ENCODE assay signal across 19 cellular contexts in the genomic region with DNA sequence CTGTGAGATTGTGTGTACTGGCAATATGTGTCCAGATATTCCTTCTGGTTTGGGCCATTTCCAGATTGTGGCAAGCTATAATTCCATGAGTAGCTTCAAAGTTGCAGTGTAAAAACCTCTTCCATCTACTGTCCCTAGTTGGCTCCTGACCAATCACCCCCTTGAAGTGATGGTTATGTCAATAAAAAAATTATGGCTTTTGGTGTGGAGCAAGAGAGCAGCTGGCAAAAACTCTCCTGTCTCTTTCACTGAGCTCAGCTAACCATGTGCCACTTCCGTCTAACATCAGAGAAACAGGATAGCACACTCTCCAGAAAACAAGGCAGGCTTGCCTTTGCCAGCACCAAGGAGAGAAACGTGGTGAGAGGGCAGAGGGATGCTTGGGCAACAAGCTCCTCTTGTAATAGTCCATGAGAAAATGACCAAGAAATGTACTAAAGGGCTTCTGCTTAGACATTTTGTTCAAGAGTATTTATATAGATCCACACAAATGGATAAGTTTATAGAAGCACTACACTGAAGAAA.
DNase-seq lines count a peak whose midpoint lies in the region; ATAC-seq lines count a peak whose summit lies in the region.
"Had no signal": no experiment of that assay in that cellular context is flagged by ENCODE, and none has a peak within 500 bp of the region (broad histone marks: within the 10 kb centered on the region; RNA-seq: fewer than 3 reads in every experiment).

No MANE protein-coding gene starts in this region.

- DNase-seq in NCI-H2081 (lab: John Stamatoyannopoulos, UW) (peak; percentile 3 to 66), NCI-H2081 treated with DMSO at 0.1 percent for 48 hours (lab: John Stamatoyannopoulos, UW) (no peak), NCI-H2171 treated with DMSO at 0.1 percent for 48 hours (lab: John Stamatoyannopoulos, UW) (peak; percentile 83), amniotic epithelial cell (ENCODE audit: low read depth) (peak; percentile 6), kidney tubule cell (ENCODE audit: low spot score) (no peak), amygdala (lab: John Stamatoyannopoulos, UW) (no peak)
- DNase-seq in activated CD8-positive, alpha-beta memory T cell treated with anti-CD3 and anti-CD28 coated beads, Interleukin-2, amount 50 U/mL, for 4 hours: no peak
- DNase-seq: 8988T; Caco-2; GF-D8; H9; natural killer cell; stimulated activated CD4-positive, alpha-beta T cell treated with anti-CD3 and anti-CD28 coated beads, Interleukin-2, amount 100 ng/mL, for 24 hours; stimulated activated naive CD8-positive, alpha-beta T cell treated with anti-CD3 and anti-CD28 coated beads, Interleukin-15, Interleukin-2, amounts not matched to agents 100 U/mL and 50 U/mL, for 24 hours; transverse colon had no signal

- no peak for ATAC-seq in GM18498 (IDR thresholded peaks at IDR 0.05; ENCODE audit: unreplicated experiment)
- ATAC-seq: activated CD4-positive, CD25-positive, alpha-beta regulatory T cell treated with anti-CD3 and anti-CD28 coated beads, Interleukin-2, amount 50 U/mL, for 24 hours; GM12878; HepG2; natural killer cell; stimulated activated naive CD8-positive, alpha-beta T cell treated with anti-CD3 and anti-CD28 coated beads, Interleukin-15, Interleukin-2, amounts not matched to agents 100 U/mL and 50 U/mL, for 24 hours had no signal

Comparison
In these comparisons a context has a peak if more than half of its experiments do, and no peak if none do; other contexts are left out.
1. DNase-seq: peak in NCI-H2081 (2 of 2), NCI-H2171 treated with DMSO at 0.1 percent for 48 hours (single experiment) and amniotic epithelial cell (single experiment); none in NCI-H2081 treated with DMSO at 0.1 percent for 48 hours (single experiment), activated CD8-positive, alpha-beta memory T cell treated with anti-CD3 and anti-CD28 coated beads, Interleukin-2, amount 50 U/mL, for 4 hours (single experiment), kidney tubule cell (single experiment) and amygdala (0 of 56).